In genomic region chr19:5697022-5697889, GRCh38 we compare ENCODE assay signal across 10 cellular contexts. TPM values are rescaled to one million over a fixed set of nuclear protein-coding genes. Genes with fewer than 3 reads are reported as not detected.
A peak's percentile ranks its signal among the peaks of the same experiment; 100 is the strongest.
DNase-seq lines count a peak whose midpoint lies in the region; ATAC-seq, FAIRE-seq and TF ChIP-seq lines count a peak whose summit lies in the region.
"Had no signal": no experiment of that assay in that cellular context is flagged by ENCODE, and none has a peak within 500 bp of the region (broad histone marks: within the 10 kb centered on the region; RNA-seq: fewer than 3 reads in every experiment).

No MANE protein-coding gene starts in this region.

- H2AFZ ChIP-seq in endothelial cell of umbilical vein (ENCODE audit: low read depth, low read length), result no peak overlapping the region

- CTCF ChIA-PET in endothelial cell of umbilical vein (lab: Charles Lee), result no interaction called here

- H3K79me2 ChIP-seq in endothelial cell of umbilical vein (ENCODE audit: control insufficient read depth, insufficient read depth, low read length), result peaks cover 30% of the 10 kb centered on the region

- ATAC-seq in GM21367 (IDR thresholded peaks at IDR 0.05; ENCODE audit: unreplicated experiment), result no peak
- ATAC-seq: upper lobe of right lung had no signal

- no peak overlapping the region for H3K4me3 ChIP-seq in endothelial cell of umbilical vein (replicated peaks in 1 of 3; ENCODE audit: insufficient read depth in 1 of 3, low read depth in 1 of 3, low read length in 3 of 3)
- H3K4me3 ChIP-seq: upper lobe of right lung had no signal

- TF ChIP-seq POLR2A in GM12892 (IDR thresholded peaks at IDR 0.05; ENCODE audit: low read depth, low read length), result peak; percentile 54
- peak; percentile 60 for TF ChIP-seq POLR2A in endothelial cell of umbilical vein (IDR thresholded peaks at IDR 0.05; ENCODE audit: low read depth, low read length)

- DNase-seq in GM12892 (ENCODE audit: insufficient read length) (no peak), NCI-H226 (peak; percentile 1), endothelial cell of umbilical vein (ENCODE audit: low read depth, low spot score) (no peak), NCI-H1930 (lab: John Stamatoyannopoulos, UW) (no peak), HT-29 (ENCODE audit: low spot score) (no peak)
- DNase-seq: CD4-positive, alpha-beta memory T cell; Right ventricle myocardium superior; upper lobe of right lung had no signal

- POLR2A ChIA-PET in endothelial cell of umbilical vein (lab: Charles Lee), result no interaction called here

- no peak overlapping the region for H3K9ac ChIP-seq in endothelial cell of umbilical vein (replicated peaks; ENCODE audit: extremely low read depth, insufficient read depth, low read length)

- peaks cover under 1% of the 10 kb centered on the region for H3K4me1 ChIP-seq in endothelial cell of umbilical vein (ENCODE audit: control insufficient read depth, extremely low read depth, insufficient read depth, low read length)

- H3K27ac ChIP-seq in endothelial cell of umbilical vein (ENCODE audit: insufficient read depth, low read depth, low read length), result no peak overlapping the region
- H3K27ac ChIP-seq: upper lobe of right lung had no signal

- dilution Hi-C loops in endothelial cell of umbilical vein (cut with MboI; ENCODE audit: extremely low pct_ligation_motif_present, low sequenced_read_pairs), result no loop called here

- H3K4me2 ChIP-seq in endothelial cell of umbilical vein (ENCODE audit: insufficient read depth, low read length), result no peak overlapping the region

- H3K27me3 ChIP-seq in endothelial cell of umbilical vein (ENCODE audit: control insufficient read depth in 2 of 2, insufficient read depth in 2 of 2, low read length in 2 of 2), result no peaks in the 10 kb centered on the region
- H3K27me3 ChIP-seq: upper lobe of right lung had no signal

- H3K36me3 ChIP-seq in endothelial cell of umbilical vein (ENCODE audit: control insufficient read depth in 2 of 2, extremely low read depth in 1 of 2, insufficient read depth in 2 of 2, low read length in 2 of 2), result peaks cover 7 to 47% of the 10 kb centered on the region in 2 experiments

- H4K20me1 ChIP-seq in endothelial cell of umbilical vein (replicated peaks; ENCODE audit: control insufficient read depth, extremely low read depth, insufficient read depth, low read length), result no peaks in the 10 kb centered on the region

- H3K9me3 ChIP-seq in endothelial cell of umbilical vein (replicated peaks; ENCODE audit: control insufficient read depth, insufficient read depth, low read length), result no peaks in the 10 kb centered on the region
- H3K9me3 ChIP-seq: upper lobe of right lung had no signal

- no peak for FAIRE-seq in GM12892 (lab: Jason Lieb, UNC)
- FAIRE-seq in endothelial cell of umbilical vein (lab: Jason Lieb, UNC), result no peak

- no peak for TF ChIP-seq CTCF in endothelial cell of umbilical vein (IDR thresholded peaks at IDR 0.05; ENCODE audit: extremely low read depth in 1 of 2, insufficient read depth in 1 of 2, low read depth in 1 of 2, low read length in 2 of 2)

- H3K9me1 ChIP-seq in endothelial cell of umbilical vein (replicated peaks; ENCODE audit: control insufficient read depth, extremely low read depth, insufficient read depth, low read length), result no peaks in the 10 kb centered on the region

- intact Hi-C loops in endothelial cell of umbilical vein (cut with micrococcal nuclease), result no loop called here

- BruUV-seq in endothelial cell of umbilical vein (replicated peaks; lab: Mats Ljungman, UMichigan), result no TSS peak

TF ChIP-seq in endothelial cell of umbilical vein, 7 proteins besides CTCF, POLR2A, EP300 and RAD21:
- TF ChIP-seq POLR2AphosphoS5 (IDR thresholded peaks at IDR 0.05; ENCODE audit: insufficient read depth, low read depth, low read length) (peak; percentile 35), GATA2 (IDR thresholded peaks at IDR 0.05; ENCODE audit: insufficient read depth, insufficient read length, low read depth, low read length) (no peak)

RNA-seq across cellular contexts. Expression of gene RPL36, which starts 7.2 kb away (rescaled TPM):
- 2,487 TPM for polyA plus RNA-seq in GM12892 (2012; ENCODE audit: missing spikeins)
- 944 and 1,033 TPM in 2 replicates for total RNA-seq in endothelial cell of umbilical vein
- polyA plus RNA-seq in endothelial cell of umbilical vein, result 835 and 1,084 TPM in 2 replicates
- 561 and 877 TPM in 2 replicates for polyA plus RNA-seq in endothelial cell of umbilical vein (2011; cell fraction: cytosol; rRNA removed)
- polyA plus RNA-seq in endothelial cell of umbilical vein (2011; cell fraction: nucleus; rRNA removed), result 224 and 232 TPM in 2 replicates
- 1,177 and 1,852 TPM in 2 replicates for polyA plus RNA-seq in endothelial cell of umbilical vein (2012)
- polyA minus RNA-seq in endothelial cell of umbilical vein, result 208 and 264 TPM in 2 replicates
- 889 TPM for polyA minus RNA-seq in endothelial cell of umbilical vein (2011; cell fraction: cytosol; rRNA and poly(A)+ RNA removed)
- 50.3 and 106 TPM in 2 replicates for polyA minus RNA-seq in endothelial cell of umbilical vein (2011; cell fraction: nucleus; rRNA and poly(A)+ RNA removed)
- 1,326 and 1,347 TPM in 2 replicates for total RNA-seq in HT-29 (2014; rRNA removed; shearing (Covaris generic))

RNA-seq across cellular contexts. Expression of gene HSD11B1L, which starts 16.4 kb away (rescaled TPM):
- polyA plus RNA-seq in GM12892 (2012; ENCODE audit: missing spikeins), result 2.0 TPM
- total RNA-seq in endothelial cell of umbilical vein, result 4.4 and 5.0 TPM in 2 replicates
- 9.1 and 10.2 TPM in 2 replicates for polyA plus RNA-seq in endothelial cell of umbilical vein
- 4.9 and 6.1 TPM in 2 replicates for polyA plus RNA-seq in endothelial cell of umbilical vein (2011; cell fraction: cytosol; rRNA removed)
- 4.1 and 4.4 TPM in 2 replicates for polyA plus RNA-seq in endothelial cell of umbilical vein (2011; cell fraction: nucleus; rRNA removed)
- 4.2 and 11.2 TPM in 2 replicates for polyA plus RNA-seq in endothelial cell of umbilical vein (2012)
- 2.0 and 2.1 TPM in 2 replicates for polyA minus RNA-seq in endothelial cell of umbilical vein
- not detected for polyA minus RNA-seq in endothelial cell of umbilical vein (2011; cell fraction: cytosol; rRNA and poly(A)+ RNA removed)
- 2.3 TPM in 1 of 2 replicates, not detected in the other for polyA minus RNA-seq in endothelial cell of umbilical vein (2011; cell fraction: nucleus; rRNA and poly(A)+ RNA removed)
- total RNA-seq in HT-29 (2014; rRNA removed; shearing (Covaris generic)), result 2.1 and 4.1 TPM in 2 replicates

RNA-seq across cellular contexts. Expression of gene MICOS13, which starts 16.9 kb away (rescaled TPM):
- polyA plus RNA-seq in GM12892 (2012; ENCODE audit: missing spikeins), result 37.6 TPM
- 53.0 and 55.3 TPM in 2 replicates for total RNA-seq in endothelial cell of umbilical vein
- polyA plus RNA-seq in endothelial cell of umbilical vein, result 86.1 and 115 TPM in 2 replicates
- 38.6 and 56.1 TPM in 2 replicates for polyA plus RNA-seq in endothelial cell of umbilical vein (2011; cell fraction: cytosol; rRNA removed)
- 12.5 and 16.9 TPM in 2 replicates for polyA plus RNA-seq in endothelial cell of umbilical vein (2011; cell fraction: nucleus; rRNA removed)
- 41.0 and 68.2 TPM in 2 replicates for polyA plus RNA-seq in endothelial cell of umbilical vein (2012)
- 11.8 and 15.2 TPM in 2 replicates for polyA minus RNA-seq in endothelial cell of umbilical vein
- polyA minus RNA-seq in endothelial cell of umbilical vein (2011; cell fraction: cytosol; rRNA and poly(A)+ RNA removed), result 14.3 TPM
- 2.9 and 4.7 TPM in 2 replicates for polyA minus RNA-seq in endothelial cell of umbilical vein (2011; cell fraction: nucleus; rRNA and poly(A)+ RNA removed)
- 222 and 223 TPM in 2 replicates for total RNA-seq in HT-29 (2014; rRNA removed; shearing (Covaris generic))

RNA-seq across cellular contexts. Expression of gene LONP1, which starts 22.7 kb away (rescaled TPM):
- polyA plus RNA-seq in GM12892 (2012; ENCODE audit: missing spikeins), result 45.9 TPM
- total RNA-seq in endothelial cell of umbilical vein, result 95.1 and 95.7 TPM in 2 replicates
- 70.0 and 89.2 TPM in 2 replicates for polyA plus RNA-seq in endothelial cell of umbilical vein
- 41.1 and 58.7 TPM in 2 replicates for polyA plus RNA-seq in endothelial cell of umbilical vein (2011; cell fraction: cytosol; rRNA removed)
- polyA plus RNA-seq in endothelial cell of umbilical vein (2011; cell fraction: nucleus; rRNA removed), result 98.8 and 102 TPM in 2 replicates
- polyA plus RNA-seq in endothelial cell of umbilical vein (2012), result 50.8 and 65.0 TPM in 2 replicates
- polyA minus RNA-seq in endothelial cell of umbilical vein, result 35.4 and 48.9 TPM in 2 replicates
- polyA minus RNA-seq in endothelial cell of umbilical vein (2011; cell fraction: cytosol; rRNA and poly(A)+ RNA removed), result 67.5 TPM
- 23.9 and 39.0 TPM in 2 replicates for polyA minus RNA-seq in endothelial cell of umbilical vein (2011; cell fraction: nucleus; rRNA and poly(A)+ RNA removed)
- total RNA-seq in HT-29 (2014; rRNA removed; shearing (Covaris generic)), result 92.1 and 95.2 TPM in 2 replicates

RNA-seq across cellular contexts. Expression of gene CATSPERD, which starts 23.2 kb away (rescaled TPM):
- not detected for polyA plus RNA-seq in GM12892 (2012; ENCODE audit: missing spikeins)
- total RNA-seq in endothelial cell of umbilical vein, result not detected in 2 replicates
- not detected in 2 replicates for polyA plus RNA-seq in endothelial cell of umbilical vein
- not detected in 2 replicates for polyA plus RNA-seq in endothelial cell of umbilical vein (2011; cell fraction: cytosol; rRNA removed)
- not detected in 2 replicates for polyA plus RNA-seq in endothelial cell of umbilical vein (2011; cell fraction: nucleus; rRNA removed)
- not detected in 2 replicates for polyA plus RNA-seq in endothelial cell of umbilical vein (2012)
- not detected in 2 replicates for polyA minus RNA-seq in endothelial cell of umbilical vein
- polyA minus RNA-seq in endothelial cell of umbilical vein (2011; cell fraction: cytosol; rRNA and poly(A)+ RNA removed), result not detected
- polyA minus RNA-seq in endothelial cell of umbilical vein (2011; cell fraction: nucleus; rRNA and poly(A)+ RNA removed), result not detected in 2 replicates
- total RNA-seq in HT-29 (2014; rRNA removed; shearing (Covaris generic)), result not detected in 2 replicates
- total RNA-seq: CD4-positive, alpha-beta memory T cell; esophagus mucosa; Right ventricle myocardium superior; upper lobe of right lung had no signal
- polyA plus RNA-seq: CD4-positive, alpha-beta memory T cell had no signal
